1 cellular context compared by ENCODE assay signal in the genomic region with DNA sequence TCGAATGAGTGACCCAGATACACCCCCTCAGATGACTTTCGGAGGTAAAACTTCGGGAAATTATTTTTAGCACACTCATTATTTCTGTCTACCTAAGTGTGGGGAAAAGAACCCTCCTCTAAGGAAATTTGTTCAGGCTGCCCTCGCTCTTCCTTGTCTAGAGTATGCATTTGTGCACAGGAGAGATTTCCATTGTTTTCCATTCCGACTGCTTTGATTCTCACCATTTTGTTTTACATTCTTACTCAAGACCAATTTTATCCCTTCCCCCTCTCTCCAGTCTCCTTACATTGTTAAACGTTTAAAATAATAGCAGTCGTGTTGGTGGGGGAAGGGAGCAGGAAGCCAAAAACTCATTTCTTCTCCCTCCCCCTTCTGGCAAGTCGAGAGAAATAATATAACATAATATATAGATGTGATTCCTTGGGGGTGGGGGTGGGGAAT.
TF ChIP-seq lines count a peak whose summit lies in the region.

No MANE protein-coding gene starts in this region.

TF ChIP-seq in HEK293, 187 proteins besides CTCF, POLR2A, EP300 and RAD21 (continued from another document and continues in another):
- peak; percentile 37; the same call in 1 of the 2 replicates for TF ChIP-seq ZNF398 (tag by site-specific recombination; IDR thresholded peaks at IDR 0.05)
- no peak for TF ChIP-seq ZBTB21 (tag by site-specific recombination; IDR thresholded peaks at IDR 0.05)
- no peak for TF ChIP-seq ZNF792 (tag by site-specific recombination; IDR thresholded peaks at IDR 0.05)
- no peak for TF ChIP-seq HOXD13 (CRISPR knock-in tag; IDR thresholded peaks at IDR 0.05; ENCODE audit: borderline replicate concordance)
- no peak for TF ChIP-seq ZNF791 (tag by site-specific recombination; IDR thresholded peaks at IDR 0.05)
- no peak for TF ChIP-seq ZNF776 (tag by site-specific recombination; IDR thresholded peaks at IDR 0.05; ENCODE audit: borderline replicate concordance)
- peak; percentile 79 for TF ChIP-seq PRDM1 (tag by site-specific recombination; IDR thresholded peaks at IDR 0.05)
- TF ChIP-seq ZNF174 (tag by site-specific recombination; IDR thresholded peaks at IDR 0.05) = no peak
- TF ChIP-seq ZNF146 (tag by site-specific recombination; IDR thresholded peaks at IDR 0.05) = no peak
- TF ChIP-seq ZNF555 (tag by site-specific recombination; conservative IDR thresholded peaks at IDR 0.05) = no peak
- no peak for TF ChIP-seq ZNF311 (tag by site-specific recombination; IDR thresholded peaks at IDR 0.05; ENCODE audit: borderline replicate concordance)
- no peak for TF ChIP-seq ZNF302 (tag by site-specific recombination; IDR thresholded peaks at IDR 0.05; ENCODE audit: low read depth)
- TF ChIP-seq ZNF426 (tag by site-specific recombination; IDR thresholded peaks at IDR 0.05) = no peak
- 0 out of 2 replicates have a peak, but pooled peaks have one; percentile 27 for TF ChIP-seq BCL11B (tag by site-specific recombination; IDR thresholded peaks at IDR 0.05; ENCODE audit: low read depth)
- TF ChIP-seq SP3 (tag by site-specific recombination; IDR thresholded peaks at IDR 0.05) = no peak
- no peak for TF ChIP-seq KLF16 (tag by site-specific recombination; IDR thresholded peaks at IDR 0.05)
- TF ChIP-seq ZNF692 (tag by site-specific recombination; IDR thresholded peaks at IDR 0.05) = no peak
- TF ChIP-seq, protein P1, sequence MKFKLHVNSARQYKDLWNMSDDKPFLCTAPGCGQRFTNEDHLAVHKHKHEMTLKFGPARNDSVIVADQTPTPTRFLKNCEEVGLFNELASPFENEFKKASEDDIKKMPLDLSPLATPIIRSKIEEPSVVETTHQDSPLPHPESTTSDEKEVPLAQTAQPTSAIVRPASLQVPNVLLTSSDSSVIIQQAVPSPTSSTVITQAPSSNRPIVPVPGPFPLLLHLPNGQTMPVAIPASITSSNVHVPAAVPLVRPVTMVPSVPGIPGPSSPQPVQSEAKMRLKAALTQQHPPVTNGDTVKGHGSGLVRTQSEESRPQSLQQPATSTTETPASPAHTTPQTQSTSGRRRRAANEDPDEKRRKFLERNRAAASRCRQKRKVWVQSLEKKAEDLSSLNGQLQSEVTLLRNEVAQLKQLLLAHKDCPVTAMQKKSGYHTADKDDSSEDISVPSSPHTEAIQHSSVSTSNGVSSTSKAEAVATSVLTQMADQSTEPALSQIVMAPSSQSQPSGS (tag by site-specific recombination; IDR thresholded peaks at IDR 0.05; ENCODE audit: low read depth) = no peak
- TF ChIP-seq ZNF114 (tag by site-specific recombination; IDR thresholded peaks at IDR 0.05) = no peak
- no peak for TF ChIP-seq ZNF350 (tag by site-specific recombination; IDR thresholded peaks at IDR 0.05)
- TF ChIP-seq, protein P2, sequence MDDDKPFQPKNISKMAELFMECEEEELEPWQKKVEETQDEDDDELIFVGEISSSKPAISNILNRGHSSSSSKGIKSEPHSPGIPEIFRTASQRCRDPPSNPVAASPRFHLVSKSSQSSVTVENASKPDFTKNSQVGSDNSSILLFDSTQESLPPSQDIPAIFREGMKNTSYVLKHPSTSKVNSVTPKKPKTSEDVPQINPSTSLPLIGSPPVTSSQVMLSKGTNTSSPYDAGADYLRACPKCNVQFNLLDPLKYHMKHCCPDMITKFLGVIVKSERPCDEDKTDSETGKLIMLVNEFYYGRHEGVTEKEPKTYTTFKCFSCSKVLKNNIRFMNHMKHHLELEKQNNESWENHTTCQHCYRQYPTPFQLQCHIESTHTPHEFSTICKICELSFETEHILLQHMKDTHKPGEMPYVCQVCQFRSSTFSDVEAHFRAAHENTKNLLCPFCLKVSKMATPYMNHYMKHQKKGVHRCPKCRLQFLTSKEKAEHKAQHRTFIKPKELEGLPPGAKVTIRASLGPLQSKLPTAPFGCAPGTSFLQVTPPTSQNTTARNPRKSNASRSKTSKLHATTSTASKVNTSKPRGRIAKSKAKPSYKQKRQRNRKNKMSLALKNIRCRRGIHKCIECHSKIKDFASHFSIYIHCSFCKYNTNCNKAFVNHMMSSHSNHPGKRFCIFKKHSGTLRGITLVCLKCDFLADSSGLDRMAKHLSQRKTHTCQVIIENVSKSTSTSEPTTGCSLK (tag by site-specific recombination; IDR thresholded peaks at IDR 0.05) = no peak
- no peak for TF ChIP-seq OSR2 (tag by site-specific recombination; IDR thresholded peaks at IDR 0.05)
- TF ChIP-seq ZBTB1 (tag by site-specific recombination; IDR thresholded peaks at IDR 0.05) = no peak; the same call in 1 of the 2 replicates
- TF ChIP-seq ZFP69B (tag by site-specific recombination; IDR thresholded peaks at IDR 0.05) = no peak
- peak; percentile 52; the same call in 1 of the 2 replicates for TF ChIP-seq ZSCAN23 (tag by site-specific recombination; IDR thresholded peaks at IDR 0.05)
- no peak for TF ChIP-seq ZNF707 (tag by site-specific recombination; IDR thresholded peaks at IDR 0.05)
- no peak for TF ChIP-seq ZNF2 (tag by site-specific recombination; IDR thresholded peaks at IDR 0.05)
- TF ChIP-seq ZNF324 (tag by site-specific recombination; IDR thresholded peaks at IDR 0.05) = no peak; the same call in 1 of the 2 replicates
- no peak for TF ChIP-seq MYNN (tag by site-specific recombination; IDR thresholded peaks at IDR 0.05; ENCODE audit: borderline replicate concordance)
- TF ChIP-seq ZBTB44 (tag by site-specific recombination; IDR thresholded peaks at IDR 0.05) = 0 out of 2 replicates have a peak, but pooled peaks have one; percentile 37
- no peak for TF ChIP-seq MEIS1 (CRISPR knock-in tag; IDR thresholded peaks at IDR 0.05; ENCODE audit: borderline replicate concordance)
- TF ChIP-seq, protein P3, sequence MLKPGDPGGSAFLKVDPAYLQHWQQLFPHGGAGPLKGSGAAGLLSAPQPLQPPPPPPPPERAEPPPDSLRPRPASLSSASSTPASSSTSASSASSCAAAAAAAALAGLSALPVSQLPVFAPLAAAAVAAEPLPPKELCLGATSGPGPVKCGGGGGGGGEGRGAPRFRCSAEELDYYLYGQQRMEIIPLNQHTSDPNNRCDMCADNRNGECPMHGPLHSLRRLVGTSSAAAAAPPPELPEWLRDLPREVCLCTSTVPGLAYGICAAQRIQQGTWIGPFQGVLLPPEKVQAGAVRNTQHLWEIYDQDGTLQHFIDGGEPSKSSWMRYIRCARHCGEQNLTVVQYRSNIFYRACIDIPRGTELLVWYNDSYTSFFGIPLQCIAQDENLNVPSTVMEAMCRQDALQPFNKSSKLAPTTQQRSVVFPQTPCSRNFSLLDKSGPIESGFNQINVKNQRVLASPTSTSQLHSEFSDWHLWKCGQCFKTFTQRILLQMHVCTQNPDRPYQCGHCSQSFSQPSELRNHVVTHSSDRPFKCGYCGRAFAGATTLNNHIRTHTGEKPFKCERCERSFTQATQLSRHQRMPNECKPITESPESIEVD (tag by site-specific recombination; IDR thresholded peaks at IDR 0.05) = peak; percentile 99
- no peak for TF ChIP-seq GLIS2 (tag by site-specific recombination; IDR thresholded peaks at IDR 0.05)
- no peak for TF ChIP-seq ZNF837 (tag by site-specific recombination; IDR thresholded peaks at IDR 0.05)
- 0 out of 2 replicates have a peak, but pooled peaks have one; percentile 43 for TF ChIP-seq YY1 (tag by site-specific recombination; IDR thresholded peaks at IDR 0.05)
- no peak for TF ChIP-seq ZNF404 (tag by site-specific recombination; IDR thresholded peaks at IDR 0.05)
- no peak; the same call in 1 of the 2 replicates for TF ChIP-seq KLF10 (tag by site-specific recombination; IDR thresholded peaks at IDR 0.05)
- no peak for TF ChIP-seq ZBTB20 (tag by site-specific recombination; IDR thresholded peaks at IDR 0.05)
- no peak for TF ChIP-seq GLI2 (tag by site-specific recombination; IDR thresholded peaks at IDR 0.05; ENCODE audit: borderline replicate concordance, low read depth)
- TF ChIP-seq, protein P4, sequence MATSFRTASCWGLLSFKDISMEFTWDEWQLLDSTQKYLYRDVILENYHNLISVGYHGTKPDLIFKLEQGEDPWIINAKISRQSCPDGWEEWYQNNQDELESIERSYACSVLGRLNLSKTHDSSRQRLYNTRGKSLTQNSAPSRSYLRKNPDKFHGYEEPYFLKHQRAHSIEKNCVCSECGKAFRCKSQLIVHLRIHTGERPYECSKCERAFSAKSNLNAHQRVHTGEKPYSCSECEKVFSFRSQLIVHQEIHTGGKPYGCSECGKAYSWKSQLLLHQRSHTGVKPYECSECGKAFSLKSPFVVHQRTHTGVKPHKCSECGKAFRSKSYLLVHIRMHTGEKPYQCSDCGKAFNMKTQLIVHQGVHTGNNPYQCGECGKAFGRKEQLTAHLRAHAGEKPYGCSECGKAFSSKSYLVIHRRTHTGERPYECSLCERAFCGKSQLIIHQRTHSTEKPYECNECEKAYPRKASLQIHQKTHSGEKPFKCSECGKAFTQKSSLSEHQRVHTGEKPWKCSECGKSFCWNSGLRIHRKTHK (tag by site-specific recombination; IDR thresholded peaks at IDR 0.05) = no peak
- TF ChIP-seq ZNF239 (tag by site-specific recombination; IDR thresholded peaks at IDR 0.05) = no peak
- no peak for TF ChIP-seq ZNF558 (tag by site-specific recombination; IDR thresholded peaks at IDR 0.05)
- TF ChIP-seq ZNF561 (tag by site-specific recombination; IDR thresholded peaks at IDR 0.05; ENCODE audit: borderline replicate concordance) = 0 out of 2 replicates have a peak, but pooled peaks have one; percentile 13
- no peak for TF ChIP-seq ZSCAN30 (tag by site-specific recombination; IDR thresholded peaks at IDR 0.05)
- TF ChIP-seq ZSCAN16 (tag by site-specific recombination; IDR thresholded peaks at IDR 0.05) = no peak
- no peak for TF ChIP-seq ZNF626 (tag by site-specific recombination; IDR thresholded peaks at IDR 0.05)
- TF ChIP-seq ZNF354C (tag by site-specific recombination; IDR thresholded peaks at IDR 0.05; ENCODE audit: borderline replicate concordance, low read depth) = no peak
- TF ChIP-seq ZNF624 (tag by site-specific recombination; IDR thresholded peaks at IDR 0.05) = no peak
- 0 out of 2 replicates have a peak, but pooled peaks have one; percentile 1 for TF ChIP-seq ZBTB11 (tag by site-specific recombination; conservative IDR thresholded peaks at IDR 0.05; ENCODE audit: low read depth)
- TF ChIP-seq ZNF157 (tag by site-specific recombination; IDR thresholded peaks at IDR 0.05) = no peak
- TF ChIP-seq TCF7L2 (IDR thresholded peaks at IDR 0.05; ENCODE audit: borderline replicate concordance, low read depth, low read length) = no peak
